ENCODE assay signal across 9 cellular contexts in the genomic region with DNA sequence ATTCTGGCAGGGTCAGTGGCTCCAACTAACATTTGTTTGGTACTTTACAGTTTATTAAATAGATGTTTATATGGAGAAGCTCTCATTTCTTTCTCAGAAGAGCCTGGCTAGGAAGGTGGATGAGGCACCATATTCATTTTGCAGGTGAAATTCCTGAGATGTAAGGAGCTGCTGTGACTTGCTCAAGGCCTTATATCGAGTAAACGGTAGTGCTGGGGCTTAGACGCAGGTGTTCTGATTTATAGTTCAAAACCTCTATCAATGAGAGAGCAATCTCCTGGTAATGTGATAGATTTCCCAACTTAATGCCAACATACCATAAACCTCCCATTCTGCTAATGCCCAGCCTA. TPM values are rescaled to one million over a fixed set of nuclear protein-coding genes. Genes with fewer than 3 reads are reported as not detected.
DNase-seq lines count a peak whose midpoint lies in the region; ATAC-seq and TF ChIP-seq lines count a peak whose summit lies in the region.
"Had no signal": no experiment of that assay in that cellular context is flagged by ENCODE, and none has a peak within 500 bp of the region (broad histone marks: within the 10 kb centered on the region; RNA-seq: fewer than 3 reads in every experiment).

No MANE protein-coding gene starts in this region.

- intact Hi-C loops in activated CD4-positive, alpha-beta T cell treated with anti-CD3 and anti-CD28 coated beads for 36 hours (cut with DNase I, micrococcal nuclease) = loop anchor here in 1 of 2 experiments (1.0 kb wide), 1 partner anchor 9 kb away; no protein-coding TSS in a partner anchor
- intact Hi-C loops in activated B cell treated with CpG ODN at 0.5 μM for 24 hours (cut with micrococcal nuclease) = no loop called here

- peaks cover 96% of the 10 kb centered on the region for H3K36me3 Mint-ChIP-seq in activated CD4-positive, alpha-beta T cell treated with anti-CD3 and anti-CD28 coated beads for 36 hours (ENCODE audit: low read depth)
- peaks cover 18% of the 10 kb centered on the region for H3K36me3 Mint-ChIP-seq in activated B cell treated with CpG ODN at 0.5 μM for 24 hours (ENCODE audit: low read depth)
- peaks cover 100% of the 10 kb centered on the region for H3K36me3 Mint-ChIP-seq in stimulated activated effector memory CD8-positive, alpha-beta T cell treated with anti-CD3 and anti-CD28 coated beads, Interleukin-12 subunit alpha, Interleukin-12 subunit beta, amount 100 ng/mL, for 72 hours

- H3K4me3 ChIP-seq in gastroesophageal sphincter = no peak overlapping the region
- H3K4me3 ChIP-seq: K562 had no signal

- TF ChIP-seq CTCF in activated B cell treated with CpG ODN at 0.5 μM for 24 hours (IDR thresholded peaks at IDR 0.05) (no peak), gastroesophageal sphincter (IDR thresholded peaks at IDR 0.05) (no peak)

- no peaks in the 10 kb centered on the region for H3K9me3 Mint-ChIP-seq in activated CD4-positive, alpha-beta T cell treated with anti-CD3 and anti-CD28 coated beads for 36 hours (ENCODE audit: low read depth)
- H3K9me3 Mint-ChIP-seq in activated B cell treated with CpG ODN at 0.5 μM for 24 hours = no peaks in the 10 kb centered on the region
- H3K9me3 Mint-ChIP-seq in stimulated activated effector memory CD8-positive, alpha-beta T cell treated with anti-CD3 and anti-CD28 coated beads, Interleukin-12 subunit alpha, Interleukin-12 subunit beta, amount 100 ng/mL, for 72 hours = no peaks in the 10 kb centered on the region

- CTCF ChIA-PET in activated CD4-positive, alpha-beta T cell treated with anti-CD3 and anti-CD28 coated beads for 36 hours (lab: Charles Lee) = interaction anchor here (0.7 to 3.8 kb wide), 8 partner anchors 8 to 628 kb away, joined by 3 to 18 read pairs (median 8); no protein-coding TSS in a partner anchor
- CTCF ChIA-PET in activated B cell treated with CpG ODN at 0.5 μM for 24 hours (lab: Charles Lee) = interaction anchor here (1.2 kb wide), 2 partner anchors 8 to 9 kb away, joined by 3 to 6 read pairs; no protein-coding TSS in a partner anchor

- no peaks in the 10 kb centered on the region for H3K36me3 ChIP-seq in gastroesophageal sphincter

- in situ Hi-C loops in KBM-7 (cut with MboI; ENCODE audit: low pct_unique_long_range_greater_than_20kb, low sequenced_read_pairs) = loop anchor here (10.0 kb wide), 1 partner anchor 62 kb away; no protein-coding TSS in a partner anchor

- no peaks in the 10 kb centered on the region for H3K27me3 ChIP-seq in gastroesophageal sphincter

- H3K27me3 Mint-ChIP-seq in activated CD4-positive, alpha-beta T cell treated with anti-CD3 and anti-CD28 coated beads for 36 hours = no peaks in the 10 kb centered on the region
- H3K27me3 Mint-ChIP-seq in activated B cell treated with CpG ODN at 0.5 μM for 24 hours = no peaks in the 10 kb centered on the region

- peaks cover 0 to 16% (median 9%) of the 10 kb centered on the region in 3 donors for H3K4me1 ChIP-seq in gastroesophageal sphincter

- no peak for ATAC-seq in activated CD4-positive, alpha-beta T cell treated with anti-CD3 and anti-CD28 coated beads for 36 hours
- ATAC-seq in activated B cell treated with CpG ODN at 0.5 μM for 24 hours (ENCODE audit: low read depth) (no peak), gastroesophageal sphincter (no peak), GM18909 (IDR thresholded peaks at IDR 0.05; ENCODE audit: poor library complexity, unreplicated experiment) (no peak)
- ATAC-seq in stimulated activated effector memory CD8-positive, alpha-beta T cell treated with anti-CD3 and anti-CD28 coated beads, Interleukin-12 subunit alpha, Interleukin-12 subunit beta, amount 100 ng/mL, for 72 hours = no peak
- ATAC-seq: K562 had no signal

- DNase-seq in activated CD4-positive, alpha-beta T cell treated with anti-CD3 and anti-CD28 coated beads for 36 hours = no peak
- no peak for DNase-seq in activated CD4-positive, alpha-beta T cell treated with anti-CD3 and anti-CD28 coated beads for 48 hours
- DNase-seq in activated B cell treated with CpG ODN at 0.5 μM for 24 hours = no peak
- DNase-seq in stimulated activated effector memory CD8-positive, alpha-beta T cell treated with anti-CD3 and anti-CD28 coated beads, Interleukin-12 subunit alpha, Interleukin-12 subunit beta, amount 100 ng/mL, for 72 hours (ENCODE audit: low spot score in 2 of 2) = no peak
- no peak for DNase-seq in KBM-7
- no peak for DNase-seq in RKO (ENCODE audit: low spot score)

- WGBS in gastroesophageal sphincter (ENCODE audit: low coverage in 1 of 2), 2 donors = 52% methylated on average over 3 of the region's 3 CpGs; no CpG with 5 or more reads in 1 of the 2 donors

- peak overlapping the region; percentile 84 for H3K4me3 Mint-ChIP-seq in activated CD4-positive, alpha-beta T cell treated with anti-CD3 and anti-CD28 coated beads for 36 hours
- no peak overlapping the region for H3K4me3 Mint-ChIP-seq in activated B cell treated with CpG ODN at 0.5 μM for 24 hours
- H3K4me3 Mint-ChIP-seq in stimulated activated effector memory CD8-positive, alpha-beta T cell treated with anti-CD3 and anti-CD28 coated beads, Interleukin-12 subunit alpha, Interleukin-12 subunit beta, amount 100 ng/mL, for 72 hours = peak overlapping the region; percentile 78

- no peak for TF ChIP-seq EP300 in gastroesophageal sphincter (IDR thresholded peaks at IDR 0.05)

- H3K27ac Mint-ChIP-seq in activated CD4-positive, alpha-beta T cell treated with anti-CD3 and anti-CD28 coated beads for 36 hours = peak overlapping the region; percentile 99
- H3K27ac Mint-ChIP-seq in activated B cell treated with CpG ODN at 0.5 μM for 24 hours = peak overlapping the region; percentile 83
- H3K27ac Mint-ChIP-seq in stimulated activated effector memory CD8-positive, alpha-beta T cell treated with anti-CD3 and anti-CD28 coated beads, Interleukin-12 subunit alpha, Interleukin-12 subunit beta, amount 100 ng/mL, for 72 hours = peak overlapping the region; percentile 99

- H3K27ac ChIP-seq in gastroesophageal sphincter = peak overlapping the region in 3 of 4 donors; percentile 17 to 67 (median 42)

- H3K4me1 Mint-ChIP-seq in activated CD4-positive, alpha-beta T cell treated with anti-CD3 and anti-CD28 coated beads for 36 hours = peaks cover 95% of the 10 kb centered on the region
- peaks cover 68% of the 10 kb centered on the region for H3K4me1 Mint-ChIP-seq in activated B cell treated with CpG ODN at 0.5 μM for 24 hours
- H3K4me1 Mint-ChIP-seq in stimulated activated effector memory CD8-positive, alpha-beta T cell treated with anti-CD3 and anti-CD28 coated beads, Interleukin-12 subunit alpha, Interleukin-12 subunit beta, amount 100 ng/mL, for 72 hours = peaks cover 98% of the 10 kb centered on the region

- H3K9me3 ChIP-seq in gastroesophageal sphincter = no peaks in the 10 kb centered on the region

- POLR2A ChIA-PET in activated CD4-positive, alpha-beta T cell treated with anti-CD3 and anti-CD28 coated beads for 36 hours (lab: Charles Lee) = interaction anchor here (1.1 to 1.9 kb wide), 6 partner anchors 9 to 40 kb away, joined by 3 to 13 read pairs (median 6); no protein-coding TSS in a partner anchor
- POLR2A ChIA-PET in activated B cell treated with CpG ODN at 0.5 μM for 24 hours (lab: Charles Lee) = interaction anchor here (0.7 to 13.3 kb wide), 7 partner anchors 8 to 220 kb away, joined by 3 to 243 read pairs (median 3); a partner anchor contains a TSS

- no peak for TF ChIP-seq POLR2A in gastroesophageal sphincter (IDR thresholded peaks at IDR 0.05)

RNA-seq across cellular contexts. Expression of a gene that starts 42.3 kb away (rescaled TPM):
- 100 to 1,000 TPM; 265 to 302 TPM for total RNA-seq in activated CD4-positive, alpha-beta T cell treated with anti-CD3 and anti-CD28 coated beads for 36 hours
- total RNA-seq in activated B cell treated with CpG ODN at 0.5 μM for 24 hours (123 and 139 TPM in 2 replicates), gastroesophageal sphincter (100 to 1,000 TPM; 123 to 228 (median 171) TPM)

RNA-seq across cellular contexts. Expression of a gene that starts 51.4 kb away (rescaled TPM):
- total RNA-seq in activated CD4-positive, alpha-beta T cell treated with anti-CD3 and anti-CD28 coated beads for 36 hours = 10 to 100 TPM in 1 of 2 experiments, 1 to 10 TPM in 1; 8.3 to 10.5 TPM
- total RNA-seq in activated B cell treated with CpG ODN at 0.5 μM for 24 hours (12.1 and 13.0 TPM in 2 replicates), gastroesophageal sphincter (10 to 100 TPM; 23.8 to 42.0 (median 31.0) TPM)
